In the genomic region with DNA sequence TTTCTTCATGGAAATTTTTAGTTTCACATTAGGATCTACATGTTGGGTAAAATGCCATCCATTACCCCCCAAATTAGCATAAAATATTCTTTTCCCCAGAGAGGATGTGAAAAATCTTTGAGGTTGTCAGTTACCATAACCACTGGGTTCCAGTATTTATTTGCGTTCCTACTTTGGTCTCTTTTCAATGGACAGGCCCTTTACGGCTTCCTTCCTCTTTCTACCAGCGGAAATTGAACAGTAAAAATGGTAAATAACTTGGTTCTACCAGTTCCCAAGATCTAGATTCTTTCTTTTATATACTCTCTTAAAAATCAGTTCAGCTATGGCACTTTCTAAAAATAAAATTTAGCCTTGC, we compare ENCODE assay signal across 17 cellular contexts.
A peak's percentile ranks its signal among the peaks of the same experiment; 100 is the strongest.
DNase-seq lines count a peak whose midpoint lies in the region; ATAC-seq, FAIRE-seq and TF ChIP-seq lines count a peak whose summit lies in the region.
"Had no signal": no experiment of that assay in that cellular context is flagged by ENCODE, and none has a peak within 500 bp of the region (broad histone marks: within the 10 kb centered on the region; RNA-seq: fewer than 3 reads in every experiment).

No MANE protein-coding gene starts in this region.

- no peaks in the 10 kb centered on the region for H3K9me3 ChIP-seq in thyroid gland
- H3K9me3 ChIP-seq: pancreas, upper lobe of left lung had no signal

- peak overlapping the region; percentile 51 to 85 (median 76) for H3K4me3 Mint-ChIP-seq in naive B cell
- H3K4me3 Mint-ChIP-seq in activated CD4-positive, alpha-beta T cell treated with anti-CD3 and anti-CD28 coated beads for 36 hours = no peak overlapping the region

- ATAC-seq in naive B cell (ENCODE audit: low read depth in 2 of 2) = peak; percentile 91 to 93
- no peak for ATAC-seq in activated CD4-positive, alpha-beta T cell treated with anti-CD3 and anti-CD28 coated beads for 36 hours

- FAIRE-seq in GM12891 (lab: Jason Lieb, UNC) = no peak
- FAIRE-seq: astrocyte, pancreas had no signal

- H3K27me3 Mint-ChIP-seq in naive B cell = no peaks in the 10 kb centered on the region
- no peaks in the 10 kb centered on the region for H3K27me3 Mint-ChIP-seq in activated CD4-positive, alpha-beta T cell treated with anti-CD3 and anti-CD28 coated beads for 36 hours

- 75 to 87% methylated on average over 3 of the region's 3 CpGs for WGBS in thyroid gland, 2 donors

- H3K4me1 Mint-ChIP-seq in naive B cell = peaks cover 53 to 63% (median 58%) of the 10 kb centered on the region in 3 donors
- H3K4me1 Mint-ChIP-seq in activated CD4-positive, alpha-beta T cell treated with anti-CD3 and anti-CD28 coated beads for 36 hours = no peaks in the 10 kb centered on the region

- peak overlapping the region in 5 of 6 donors; percentile 73 to 89 (median 80) for H3K27ac Mint-ChIP-seq in naive B cell
- no peak overlapping the region for H3K27ac Mint-ChIP-seq in activated CD4-positive, alpha-beta T cell treated with anti-CD3 and anti-CD28 coated beads for 36 hours

- CTCF ChIA-PET in activated CD4-positive, alpha-beta T cell treated with anti-CD3 and anti-CD28 coated beads for 36 hours (lab: Charles Lee) = no interaction called here

- TF ChIP-seq CTCF in HL-60 (IDR thresholded peaks at IDR 0.05; ENCODE audit: insufficient read depth, low read length) (no peak), thyroid gland (IDR thresholded peaks at IDR 0.05) (no peak)

- H3K27me3 ChIP-seq in HL-60 (ENCODE audit: insufficient read depth, poor library complexity, severe bottlenecking) = no peaks in the 10 kb centered on the region
- H3K27me3 ChIP-seq in thyroid gland = no peaks in the 10 kb centered on the region
- H3K27me3 ChIP-seq: heart right ventricle, pancreas, upper lobe of left lung had no signal

- H3K36me3 ChIP-seq in thyroid gland = no peaks in the 10 kb centered on the region
- H3K36me3 ChIP-seq: heart right ventricle, pancreas, upper lobe of left lung had no signal

- peaks cover 6 to 14% (median 9%) of the 10 kb centered on the region in 7 donors for H3K9me3 Mint-ChIP-seq in naive B cell
- H3K9me3 Mint-ChIP-seq in activated CD4-positive, alpha-beta T cell treated with anti-CD3 and anti-CD28 coated beads for 36 hours (ENCODE audit: low read depth) = peaks cover 2% of the 10 kb centered on the region

- H3K4me1 ChIP-seq in thyroid gland = no peaks in the 10 kb centered on the region
- H3K4me1 ChIP-seq: pancreas had no signal

- H3K4me3 ChIP-seq in HL-60 (replicated peaks; ENCODE audit: insufficient read depth, low read length) (no peak overlapping the region), thyroid gland (replicated peaks in 1 of 3) (no peak overlapping the region)
- H3K4me3 ChIP-seq: coronary artery, heart right ventricle, pancreas, upper lobe of left lung had no signal

- POLR2A ChIA-PET in activated CD4-positive, alpha-beta T cell treated with anti-CD3 and anti-CD28 coated beads for 36 hours (lab: Charles Lee) = interaction anchor here (0.7 kb wide), 1 partner anchor 127 kb away, joined by 3 read pairs; no protein-coding TSS in a partner anchor

- TF ChIP-seq POLR2A in GM12891 (IDR thresholded peaks at IDR 0.05; ENCODE audit: low read depth, low read length) = no peak
- TF ChIP-seq POLR2A in thyroid gland (IDR thresholded peaks at IDR 0.05) = no peak

- intact Hi-C loops in thyroid gland (cut with DNase I) = no loop called here
- intact Hi-C loops in activated CD4-positive, alpha-beta T cell treated with anti-CD3 and anti-CD28 coated beads for 36 hours (cut with DNase I, micrococcal nuclease) = no loop called here

- H3K27ac ChIP-seq in HL-60 (replicated peaks) (peak overlapping the region; percentile 23), thyroid gland (no peak overlapping the region)
- H3K27ac ChIP-seq: coronary artery, pancreas, upper lobe of left lung had no signal

- DNase-seq in GM12891 (ENCODE audit: insufficient read length, low spot score) (no peak), HL-60 (ENCODE audit: low read depth in 1 of 2, low spot score in 1 of 2) (peak in 1 of 2 experiments; percentile 46), SKM-1 treated with dmso at 0.1 percent for 144 hours (lab: John Stamatoyannopoulos, UW; ENCODE audit: unreplicated experiment) (peak; percentile 28), naive B cell (peak; percentile 52), thyroid gland (no peak), NCI-H2029 treated with DMSO at 0.1 percent for 48 hours (lab: John Stamatoyannopoulos, UW) (no peak)
- no peak for DNase-seq in activated CD8-positive, alpha-beta memory T cell treated with anti-CD3 and anti-CD28 coated beads for 24 hours
- no peak for DNase-seq in activated CD4-positive, alpha-beta T cell treated with anti-CD3 and anti-CD28 coated beads for 36 hours
- DNase-seq: activated effector memory CD4-positive, alpha-beta T cell treated with anti-CD3 and anti-CD28 coated beads, Interleukin-2, amount 50 U/mL, for 16 hours; DMS53; heart right ventricle; NCI-H1105 treated with DMSO at 0.1 percent for 48 hours; pancreas; stimulated activated naive CD4-positive, alpha-beta T cell; upper lobe of left lung had no signal

- peaks cover 12 to 15% of the 10 kb centered on the region in 2 donors for H3K36me3 Mint-ChIP-seq in naive B cell
- no peaks in the 10 kb centered on the region for H3K36me3 Mint-ChIP-seq in activated CD4-positive, alpha-beta T cell treated with anti-CD3 and anti-CD28 coated beads for 36 hours (ENCODE audit: low read depth)

TF ChIP-seq in GM12891, 5 proteins besides CTCF, POLR2A, EP300 and RAD21:
- TF ChIP-seq POLR2AphosphoS5 (IDR thresholded peaks at IDR 0.05; ENCODE audit: low read depth, low read length) (no peak), TAF1 (IDR thresholded peaks at IDR 0.05; ENCODE audit: low read depth, low read length) (no peak), PAX5 (IDR thresholded peaks at IDR 0.05; ENCODE audit: insufficient read depth, low read length, severe bottlenecking) (no peak), SPI1 (IDR thresholded peaks at IDR 0.05; ENCODE audit: low read depth, low read length) (peak; percentile 68)
TF ChIP-seq in GM12891: peak in this region for 1.

Comparison
In these comparisons a context has a peak if more than half of its experiments do, and no peak if none do; other contexts are left out.
1. DNase-seq: peak in SKM-1 treated with dmso at 0.1 percent for 144 hours (single experiment) and naive B cell (single experiment); none in GM12891 (single experiment), thyroid gland (0 of 2), activated CD8-positive, alpha-beta memory T cell treated with anti-CD3 and anti-CD28 coated beads for 24 hours (single experiment), NCI-H2029 treated with DMSO at 0.1 percent for 48 hours (single experiment) and activated CD4-positive, alpha-beta T cell treated with anti-CD3 and anti-CD28 coated beads for 36 hours (single experiment).